2 cellular contexts compared by ENCODE assay signal in genomic region chr9:136533775-136534157, GRCh38.
TF ChIP-seq lines count a peak whose summit lies in the region.

No MANE protein-coding gene starts in this region.

TF ChIP-seq in liver, 16 proteins besides CTCF, POLR2A, EP300 and RAD21:
- TF ChIP-seq ZBTB33 (IDR thresholded peaks at IDR 0.05) (no peak), REST (IDR thresholded peaks at IDR 0.05) (no peak), HNF4G (IDR thresholded peaks at IDR 0.05) (no peak), RXRA (IDR thresholded peaks at IDR 0.05) (no peak), JUND (IDR thresholded peaks at IDR 0.05) (no peak), EGR1 (IDR thresholded peaks at IDR 0.05; ENCODE audit: low read depth in 2 of 2) (no peak), TAF1 (conservative IDR thresholded peaks at IDR 0.05) (no peak), ATF3 (IDR thresholded peaks at IDR 0.05) (no peak), HNF4A (conservative IDR thresholded peaks at IDR 0.05) (no peak), NR2F2 (IDR thresholded peaks at IDR 0.05) (no peak), FOXA2 (IDR thresholded peaks at IDR 0.05) (no peak), MAX (IDR thresholded peaks at IDR 0.05) (no peak), FOXA1 (IDR thresholded peaks at IDR 0.05) (no peak), GABPA (IDR thresholded peaks at IDR 0.05 in 1 of 2, conservative IDR thresholded peaks at IDR 0.05 in 1 of 2) (no peak)

TF ChIP-seq in HepG2, 621 proteins besides CTCF, POLR2A, EP300 and RAD21:
- TF ChIP-seq NKX3-1 (CRISPR knock-in tag; IDR thresholded peaks at IDR 0.05) (no peak), CERS6 (CRISPR knock-in tag; IDR thresholded peaks at IDR 0.05) (no peak), GABPB1 (CRISPR knock-in tag; IDR thresholded peaks at IDR 0.05) (no peak), NONO (IDR thresholded peaks at IDR 0.05) (no peak), NONO (CRISPR knock-in tag; conservative IDR thresholded peaks at IDR 0.05) (no peak), FOXJ3 (CRISPR knock-in tag; IDR thresholded peaks at IDR 0.05; ENCODE audit: borderline replicate concordance) (no peak), ZNF710 (CRISPR knock-in tag; IDR thresholded peaks at IDR 0.05; ENCODE audit: borderline replicate concordance) (no peak), NFRKB (IDR thresholded peaks at IDR 0.05) (no peak), SRF (IDR thresholded peaks at IDR 0.05; ENCODE audit: low read depth, low read length) (no peak), ZSCAN20 (CRISPR knock-in tag; IDR thresholded peaks at IDR 0.05; ENCODE audit: borderline replicate concordance) (no peak), CCAR2 (optimal IDR thresholded peaks at IDR 0.05; ENCODE audit: low read depth, low read length) (no peak), JUND (CRISPR knock-in tag; IDR thresholded peaks at IDR 0.05) (no peak)
